1 cellular context compared by ENCODE assay signal in the genomic region with DNA sequence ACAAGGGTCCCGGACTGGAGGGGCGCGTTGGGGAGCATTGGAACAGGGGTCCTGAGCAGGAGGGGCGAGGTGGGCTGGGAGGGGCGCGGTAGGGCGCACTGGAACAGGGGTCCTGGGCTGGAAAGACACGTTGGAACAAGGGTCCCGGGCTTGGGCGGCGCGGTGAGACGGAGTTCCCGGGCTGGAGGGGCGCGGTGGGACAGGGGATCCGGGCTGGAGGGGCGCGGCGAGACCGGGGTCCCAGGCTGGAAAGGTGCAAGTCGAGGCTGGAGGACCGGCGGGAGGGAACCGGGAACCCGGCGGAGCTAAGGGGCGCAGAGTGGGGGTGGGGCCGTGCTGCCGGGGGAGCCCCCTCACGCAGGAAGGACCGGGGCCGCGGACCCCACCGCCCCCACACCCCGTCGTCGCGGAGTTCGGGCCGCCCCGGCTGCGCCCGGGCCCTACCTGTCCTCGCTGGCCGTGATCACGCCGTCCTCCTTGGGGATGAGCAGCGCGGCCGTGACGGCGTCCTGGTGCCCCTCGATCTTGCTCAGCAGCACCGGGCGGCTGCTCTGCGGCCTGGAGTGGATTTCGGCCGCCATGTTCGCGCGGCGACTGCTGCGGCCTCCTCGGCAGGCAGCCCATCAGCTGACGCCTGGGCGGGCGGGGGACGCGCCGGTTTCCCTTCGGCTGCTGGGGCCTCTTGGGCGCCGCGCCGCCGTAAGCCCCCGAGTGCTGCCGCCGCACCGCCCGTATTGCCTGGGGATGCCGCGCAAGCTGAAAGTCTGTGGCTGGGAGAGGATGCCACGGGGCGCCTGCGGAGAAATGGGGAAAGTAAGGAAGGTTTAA.
TF ChIP-seq lines count a peak whose summit lies in the region.

WDFY1 (minus strand) TSS at position 632 of the 828 bp plus-strand sequence; CDS start at position 581, 51 bp downstream.

TF ChIP-seq in GM23338, 12 proteins besides CTCF, POLR2A, EP300 and RAD21 (continued from another document):
- TF ChIP-seq, protein P1, sequence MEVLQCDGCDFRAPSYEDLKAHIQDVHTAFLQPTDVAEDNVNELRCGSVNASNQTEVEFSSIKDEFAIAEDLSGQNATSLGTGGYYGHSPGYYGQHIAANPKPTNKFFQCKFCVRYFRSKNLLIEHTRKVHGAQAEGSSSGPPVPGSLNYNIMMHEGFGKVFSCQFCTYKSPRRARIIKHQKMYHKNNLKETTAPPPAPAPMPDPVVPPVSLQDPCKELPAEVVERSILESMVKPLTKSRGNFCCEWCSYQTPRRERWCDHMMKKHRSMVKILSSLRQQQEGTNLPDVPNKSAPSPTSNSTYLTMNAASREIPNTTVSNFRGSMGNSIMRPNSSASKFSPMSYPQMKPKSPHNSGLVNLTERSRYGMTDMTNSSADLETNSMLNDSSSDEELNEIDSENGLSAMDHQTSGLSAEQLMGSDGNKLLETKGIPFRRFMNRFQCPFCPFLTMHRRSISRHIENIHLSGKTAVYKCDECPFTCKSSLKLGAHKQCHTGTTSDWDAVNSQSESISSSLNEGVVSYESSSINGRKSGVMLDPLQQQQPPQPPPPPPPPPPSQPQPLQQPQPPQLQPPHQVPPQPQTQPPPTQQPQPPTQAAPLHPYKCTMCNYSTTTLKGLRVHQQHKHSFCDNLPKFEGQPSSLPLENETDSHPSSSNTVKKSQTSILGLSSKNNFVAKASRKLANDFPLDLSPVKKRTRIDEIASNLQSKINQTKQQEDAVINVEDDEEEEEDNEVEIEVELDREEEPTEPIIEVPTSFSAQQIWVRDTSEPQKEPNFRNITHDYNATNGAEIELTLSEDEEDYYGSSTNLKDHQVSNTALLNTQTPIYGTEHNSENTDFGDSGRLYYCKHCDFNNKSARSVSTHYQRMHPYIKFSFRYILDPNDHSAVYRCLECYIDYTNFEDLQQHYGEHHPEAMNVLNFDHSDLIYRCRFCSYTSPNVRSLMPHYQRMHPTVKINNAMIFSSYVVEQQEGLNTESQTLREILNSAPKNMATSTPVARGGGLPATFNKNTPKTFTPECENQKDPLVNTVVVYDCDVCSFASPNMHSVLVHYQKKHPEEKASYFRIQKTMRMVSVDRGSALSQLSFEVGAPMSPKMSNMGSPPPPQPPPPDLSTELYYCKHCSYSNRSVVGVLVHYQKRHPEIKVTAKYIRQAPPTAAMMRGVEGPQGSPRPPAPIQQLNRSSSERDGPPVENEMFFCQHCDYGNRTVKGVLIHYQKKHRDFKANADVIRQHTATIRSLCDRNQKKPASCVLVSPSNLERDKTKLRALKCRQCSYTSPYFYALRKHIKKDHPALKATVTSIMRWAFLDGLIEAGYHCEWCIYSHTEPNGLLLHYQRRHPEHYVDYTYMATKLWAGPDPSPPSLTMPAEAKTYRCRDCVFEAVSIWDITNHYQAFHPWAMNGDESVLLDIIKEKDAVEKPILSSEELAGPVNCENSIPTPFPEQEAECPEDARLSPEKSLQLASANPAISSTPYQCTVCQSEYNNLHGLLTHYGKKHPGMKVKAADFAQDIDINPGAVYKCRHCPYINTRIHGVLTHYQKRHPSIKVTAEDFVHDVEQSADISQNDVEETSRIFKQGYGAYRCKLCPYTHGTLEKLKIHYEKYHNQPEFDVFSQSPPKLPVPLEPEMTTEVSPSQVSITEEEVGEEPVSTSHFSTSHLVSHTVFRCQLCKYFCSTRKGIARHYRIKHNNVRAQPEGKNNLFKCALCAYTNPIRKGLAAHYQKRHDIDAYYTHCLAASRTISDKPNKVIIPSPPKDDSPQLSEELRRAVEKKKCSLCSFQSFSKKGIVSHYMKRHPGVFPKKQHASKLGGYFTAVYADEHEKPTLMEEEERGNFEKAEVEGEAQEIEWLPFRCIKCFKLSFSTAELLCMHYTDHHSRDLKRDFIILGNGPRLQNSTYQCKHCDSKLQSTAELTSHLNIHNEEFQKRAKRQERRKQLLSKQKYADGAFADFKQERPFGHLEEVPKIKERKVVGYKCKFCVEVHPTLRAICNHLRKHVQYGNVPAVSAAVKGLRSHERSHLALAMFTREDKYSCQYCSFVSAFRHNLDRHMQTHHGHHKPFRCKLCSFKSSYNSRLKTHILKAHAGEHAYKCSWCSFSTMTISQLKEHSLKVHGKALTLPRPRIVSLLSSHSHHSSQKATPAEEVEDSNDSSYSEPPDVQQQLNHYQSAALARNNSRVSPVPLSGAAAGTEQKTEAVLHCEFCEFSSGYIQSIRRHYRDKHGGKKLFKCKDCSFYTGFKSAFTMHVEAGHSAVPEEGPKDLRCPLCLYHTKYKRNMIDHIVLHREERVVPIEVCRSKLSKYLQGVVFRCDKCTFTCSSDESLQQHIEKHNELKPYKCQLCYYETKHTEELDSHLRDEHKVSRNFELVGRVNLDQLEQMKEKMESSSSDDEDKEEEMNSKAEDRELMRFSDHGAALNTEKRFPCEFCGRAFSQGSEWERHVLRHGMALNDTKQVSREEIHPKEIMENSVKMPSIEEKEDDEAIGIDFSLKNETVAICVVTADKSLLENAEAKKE (CRISPR knock-in tag; IDR thresholded peaks at IDR 0.05) = no peak
